Comparison of ENCODE assay signal across 9 cellular contexts in genomic region chr19:50723735-50724521, GRCh38. TPM values are rescaled to one million over a fixed set of nuclear protein-coding genes. Genes with fewer than 3 reads are reported as not detected.
A peak's percentile ranks its signal among the peaks of the same experiment; 100 is the strongest.
DNase-seq lines count a peak whose midpoint lies in the region; ATAC-seq and TF ChIP-seq lines count a peak whose summit lies in the region.
"Had no signal": no experiment of that assay in that cellular context is flagged by ENCODE, and none has a peak within 500 bp of the region (broad histone marks: within the 10 kb centered on the region; RNA-seq: fewer than 3 reads in every experiment).

No MANE protein-coding gene starts in this region.

- no peaks in the 10 kb centered on the region for H3K9me3 Mint-ChIP-seq in stimulated activated naive CD8-positive, alpha-beta T cell treated with anti-CD3 and anti-CD28 coated beads, Interleukin-15, Interleukin-2, amounts not matched to agents 100 ng/mL and 50 ng/mL, for 24 hours

- peaks cover 33% of the 10 kb centered on the region for H3K27me3 Mint-ChIP-seq in stimulated activated naive CD8-positive, alpha-beta T cell treated with anti-CD3 and anti-CD28 coated beads, Interleukin-15, Interleukin-2, amounts not matched to agents 100 ng/mL and 50 ng/mL, for 24 hours

- WGBS in mammary epithelial cell (ENCODE audit: low coverage, missing lambda C conversion rate) = no CpG with 5 or more reads among the region's 31 CpGs

- no peak for DNase-seq in stimulated activated naive CD8-positive, alpha-beta T cell treated with anti-CD3 and anti-CD28 coated beads, Interleukin-15, Interleukin-2, amounts not matched to agents 100 U/mL and 50 U/mL, for 24 hours
- DNase-seq in mammary epithelial cell = no peak
- no peak for DNase-seq in vagina (ENCODE audit: extremely low spot score in 2 of 2)
- DNase-seq in DMS114 treated with DMSO at 0.1 percent for 48 hours (lab: John Stamatoyannopoulos, UW; ENCODE audit: unreplicated experiment) = no peak
- DNase-seq in dedifferentiated amniotic fluid mesenchymal stem cell (ENCODE audit: extremely low spot score) = no peak
- DNase-seq in AG20443 (ENCODE audit: low spot score) = no peak

- no peak for TF ChIP-seq CTCF in mammary epithelial cell (conservative IDR thresholded peaks at IDR 0.05 in 1 of 2, IDR thresholded peaks at IDR 0.05 in 1 of 2; ENCODE audit: extremely low read depth in 1 of 2, insufficient read depth in 1 of 2, low read depth in 1 of 2, low read length in 2 of 2)
- no peak for TF ChIP-seq CTCF in vagina (IDR thresholded peaks at IDR 0.05)

- intact Hi-C loops in mammary epithelial cell (cut with micrococcal nuclease) = loop anchor here (1.0 to 5.0 kb wide), 6 partner anchors 19 to 373 kb away; partner anchors contain the start of gene NAPSA
- intact Hi-C loops in vagina (cut with DNase I) = no loop called here

- H3K9me3 ChIP-seq in mammary epithelial cell (replicated peaks; ENCODE audit: insufficient read depth, low read length) (no peaks in the 10 kb centered on the region), mucosa of stomach (ENCODE audit: control insufficient read depth, low read length) (no peaks in the 10 kb centered on the region), vagina (no peaks in the 10 kb centered on the region)

- no peak overlapping the region for H3K27ac Mint-ChIP-seq in stimulated activated naive CD8-positive, alpha-beta T cell treated with anti-CD3 and anti-CD28 coated beads, Interleukin-15, Interleukin-2, amounts not matched to agents 100 ng/mL and 50 ng/mL, for 24 hours

- no peak overlapping the region for H3K9ac ChIP-seq in mammary epithelial cell (ENCODE audit: insufficient read depth, low read length)
- H3K9ac ChIP-seq in mucosa of stomach (ENCODE audit: low read length) = peak overlapping the region; percentile 34
- H3K9ac ChIP-seq: KMS-11 had no signal

- no TSS peak for BruUV-seq in mammary epithelial cell (replicated peaks; lab: Mats Ljungman, UMichigan)

- peaks cover 6% of the 10 kb centered on the region for H3K79me2 ChIP-seq in mammary epithelial cell (ENCODE audit: insufficient read depth, low read length)

- CTCF ChIA-PET in mammary epithelial cell (lab: Charles Lee; ENCODE audit: low non-redundant PET) = no interaction called here

- H3K4me1 Mint-ChIP-seq in stimulated activated naive CD8-positive, alpha-beta T cell treated with anti-CD3 and anti-CD28 coated beads, Interleukin-15, Interleukin-2, amounts not matched to agents 100 ng/mL and 50 ng/mL, for 24 hours (ENCODE audit: low read depth) = peaks cover 38% of the 10 kb centered on the region

- TF ChIP-seq POLR2A in vagina (IDR thresholded peaks at IDR 0.05) = no peak

- peak overlapping the region; percentile 56 to 76 (median 59) for H3K4me3 ChIP-seq in mammary epithelial cell (replicated peaks in 1 of 3; ENCODE audit: insufficient read depth in 1 of 3, low read depth in 2 of 3, low read length in 3 of 3)
- peak overlapping the region; percentile 31 for H3K4me3 ChIP-seq in mucosa of stomach (ENCODE audit: low read length)
- peak overlapping the region; percentile 72 to 78 for H3K4me3 ChIP-seq in vagina

- peaks cover 25% of the 10 kb centered on the region for H3K4me1 ChIP-seq in mammary epithelial cell (ENCODE audit: insufficient read depth, low read length)
- H3K4me1 ChIP-seq in mucosa of stomach (ENCODE audit: control insufficient read depth, insufficient read depth, low read length) = peaks cover 4% of the 10 kb centered on the region
- H3K4me1 ChIP-seq in vagina = peaks cover 48% of the 10 kb centered on the region

- peak overlapping the region; percentile 85 for H3K4me3 Mint-ChIP-seq in stimulated activated naive CD8-positive, alpha-beta T cell treated with anti-CD3 and anti-CD28 coated beads, Interleukin-15, Interleukin-2, amounts not matched to agents 100 ng/mL and 50 ng/mL, for 24 hours

- no peaks in the 10 kb centered on the region for H4K20me1 ChIP-seq in mammary epithelial cell (ENCODE audit: insufficient read depth, low read length)

- no peak for ATAC-seq in stimulated activated naive CD8-positive, alpha-beta T cell treated with anti-CD3 and anti-CD28 coated beads, Interleukin-15, Interleukin-2, amounts not matched to agents 100 U/mL and 50 U/mL, for 24 hours

- H3K27me3 ChIP-seq in mammary epithelial cell (ENCODE audit: insufficient read depth, low read length) = no peaks in the 10 kb centered on the region
- peaks cover 64% of the 10 kb centered on the region for H3K27me3 ChIP-seq in mucosa of stomach (ENCODE audit: control insufficient read depth, insufficient read depth, low read length)
- H3K27me3 ChIP-seq in vagina = no peaks in the 10 kb centered on the region

- no peak overlapping the region for H3K27ac ChIP-seq in mammary epithelial cell (ENCODE audit: insufficient read depth, low read depth, low read length)
- H3K27ac ChIP-seq in vagina = peak overlapping the region; percentile 75
- H3K27ac ChIP-seq: KMS-11 had no signal

- dilution Hi-C loops in mammary epithelial cell (cut with HindIII; ENCODE audit: low sequenced_read_pairs) = loop anchor here (5.0 kb wide), 1 partner anchor 57 kb away; no protein-coding TSS in a partner anchor

- peak overlapping the region; percentile 95 for H2AFZ ChIP-seq in mammary epithelial cell (ENCODE audit: low read depth, low read length)

- H3K36me3 ChIP-seq in mammary epithelial cell (ENCODE audit: insufficient read depth, low read length) (no peaks in the 10 kb centered on the region), mucosa of stomach (ENCODE audit: control insufficient read depth, insufficient read depth, low read length) (no peaks in the 10 kb centered on the region), vagina (no peaks in the 10 kb centered on the region)

- H3K36me3 Mint-ChIP-seq in stimulated activated naive CD8-positive, alpha-beta T cell treated with anti-CD3 and anti-CD28 coated beads, Interleukin-15, Interleukin-2, amounts not matched to agents 100 ng/mL and 50 ng/mL, for 24 hours (ENCODE audit: low read depth) = no peaks in the 10 kb centered on the region

- peak overlapping the region; percentile 99 for H3K4me2 ChIP-seq in mammary epithelial cell (ENCODE audit: insufficient read depth, low read depth, low read length)
- H3K4me2 ChIP-seq: KMS-11 had no signal

- in situ Hi-C loops in mammary epithelial cell (cut with MboI; ENCODE audit: low sequenced_read_pairs in 2 of 2) = loop anchor here in 1 of 2 donors (10.0 kb wide), 2 partner anchors 61 to 191 kb away; partner anchors contain the start of gene KLK4

RNA-seq across cellular contexts. Expression of gene CLEC11A, which starts 0.8 kb away (rescaled TPM):
- total RNA-seq in mammary epithelial cell (1 to 10 TPM in 1 of 2 donors, under 1 TPM in 1; 0.50 to 3.0 TPM), vagina (25.0 TPM)
- 3.3 TPM for polyA plus RNA-seq in mammary epithelial cell
- polyA minus RNA-seq in mammary epithelial cell = not detected

RNA-seq across cellular contexts. Expression of gene SHANK1, which starts 4.3 kb away (rescaled TPM):
- total RNA-seq in mammary epithelial cell (under 1 TPM; under 0.01 to 0.14 TPM), vagina (0.98 TPM)
- polyA plus RNA-seq in mammary epithelial cell = 0.06 TPM
- polyA minus RNA-seq in mammary epithelial cell = not detected

RNA-seq across cellular contexts. Expression of gene GPR32, which starts 46.3 kb away (rescaled TPM):
- not detected for total RNA-seq in mammary epithelial cell
- polyA plus RNA-seq in mammary epithelial cell = not detected
- polyA minus RNA-seq in mammary epithelial cell = not detected
- not detected for total RNA-seq in vagina
